In genomic region chr3:18445421-18446066, GRCh38 we compare ENCODE assay signal across 8 cellular contexts. TPM values are rescaled to one million over a fixed set of nuclear protein-coding genes. Genes with fewer than 3 reads are reported as not detected.
A peak's percentile ranks its signal among the peaks of the same experiment; 100 is the strongest.
DNase-seq lines count a peak whose midpoint lies in the region; ATAC-seq and TF ChIP-seq lines count a peak whose summit lies in the region.

No MANE protein-coding gene starts in this region.

- H3K27ac Mint-ChIP-seq in Calu3 (ENCODE audit: unreplicated experiment) (no peak overlapping the region), immature natural killer cell (peak overlapping the region; percentile 85 to 98 (median 94))

- no TSS peak for BruUV-seq in Calu3 (replicated peaks; lab: Mats Ljungman, UMichigan)

- H3K4me3 Mint-ChIP-seq in Calu3 (ENCODE audit: low read depth, unreplicated experiment) = peak overlapping the region; percentile 64
- H3K4me3 Mint-ChIP-seq in immature natural killer cell = peak overlapping the region; percentile 94 to 99 (median 98)

- TF ChIP-seq CTCF in Calu3 (IDR thresholded peaks at IDR 0.05; ENCODE audit: unreplicated experiment) = no peak

- H3K27me3 ChIP-seq in HAP-1 (ENCODE audit: low read depth) = no peaks in the 10 kb centered on the region

- H3K4me1 Mint-ChIP-seq in Calu3 (ENCODE audit: low read depth, unreplicated experiment) (no peaks in the 10 kb centered on the region), immature natural killer cell (peaks cover 50 to 73% of the 10 kb centered on the region in 2 donors)

- no peaks in the 10 kb centered on the region for H3K9me3 Mint-ChIP-seq in Calu3 (ENCODE audit: low read depth, unreplicated experiment)
- H3K9me3 Mint-ChIP-seq in immature natural killer cell = peaks cover 4 to 23% (median 14%) of the 10 kb centered on the region in 6 donors

- H3K27me3 Mint-ChIP-seq in Calu3 (ENCODE audit: unreplicated experiment) (peaks cover 21% of the 10 kb centered on the region), immature natural killer cell (ENCODE audit: low read depth in 3 of 3) (peaks cover 7 to 19% (median 8%) of the 10 kb centered on the region in 3 donors)

- in situ Hi-C loops in HAP-1 (cut with MboI; ENCODE audit: low sequenced_read_pairs) = no loop called here

- CTCF ChIA-PET in Calu3 (lab: Charles Lee) = interaction anchor here (1.0 kb wide), 1 partner anchor 313 kb away, joined by 3 read pairs; no protein-coding TSS in a partner anchor

- peaks cover 27% of the 10 kb centered on the region for H3K4me1 ChIP-seq in HAP-1

- H3K36me3 Mint-ChIP-seq in Calu3 (ENCODE audit: insufficient read depth, unreplicated experiment) (peaks cover 10% of the 10 kb centered on the region), immature natural killer cell (peaks cover 8 to 25% (median 11%) of the 10 kb centered on the region in 3 donors)

- H3K36me3 ChIP-seq in HAP-1 (replicated peaks) = peaks cover 4% of the 10 kb centered on the region; the same call in 1 of the 2 replicates

- no peak for DNase-seq in Calu3
- DNase-seq in HAP-1 (ENCODE audit: low spot score in 2 of 2) = peak in 1 of 2 experiments; percentile 34
- peak; percentile 51 for DNase-seq in RPMI8226
- DNase-seq in activated naive CD4-positive, alpha-beta T cell treated with Interleukin-2 at 50 U/mL for 16 hours = peak; percentile 71
- peak; percentile 79 to 84 (median 81) for DNase-seq in immature natural killer cell
- peak; percentile 52 to 56 for DNase-seq in stimulated activated CD4-positive, alpha-beta T cell treated with anti-CD3 and anti-CD28 coated beads, Interleukin-1b, Interleukin-23, amount 100 ng/mL, for 4 hours (ENCODE audit: low read depth in 2 of 2)
- no peak for DNase-seq in cortex of kidney (lab: John Stamatoyannopoulos, UW)

- intact Hi-C loops in Calu3 (cut with micrococcal nuclease; ENCODE audit: unreplicated experiment) = loop anchor here (10.0 kb wide), 1 partner anchor 539 kb away; no protein-coding TSS in a partner anchor

- peak overlapping the region; percentile 49 for H3K4me3 ChIP-seq in HAP-1

- no peaks in the 10 kb centered on the region for H3K9me3 ChIP-seq in HAP-1

- ATAC-seq in HG03469 (IDR thresholded peaks at IDR 0.05; ENCODE audit: unreplicated experiment) = no peak

RNA-seq across cellular contexts. Expression of gene SATB1, which starts 20.4 kb away (rescaled TPM):
- total RNA-seq in Calu3 (2022) = 16.6 and 16.8 TPM in 2 replicates
- polyA plus RNA-seq in immature natural killer cell = 10 to 100 TPM; 42.7 to 100.0 (median 76.0) TPM

Comparison
In these comparisons a context has a peak if more than half of its experiments do, and no peak if none do; other contexts are left out.
1. DNase-seq: peak in RPMI8226 (single experiment), activated naive CD4-positive, alpha-beta T cell treated with Interleukin-2 at 50 U/mL for 16 hours (single experiment), immature natural killer cell (3 of 3) and stimulated activated CD4-positive, alpha-beta T cell treated with anti-CD3 and anti-CD28 coated beads, Interleukin-1b, Interleukin-23, amount 100 ng/mL, for 4 hours (2 of 2); none in Calu3 (single experiment) and cortex of kidney (single experiment).